27 cellular contexts compared by ENCODE assay signal in genomic region chr11:64456509-64457320, GRCh38.
"Had no signal": no experiment of that assay in that cellular context is flagged by ENCODE, and none has a peak within 500 bp of the region (broad histone marks: within the 10 kb centered on the region; RNA-seq: fewer than 3 reads in every experiment).

No MANE protein-coding gene starts in this region.

- ATAC-seq: activated CD4-positive, alpha-beta T cell treated with anti-CD3 and anti-CD28 coated beads for 36 hours; activated CD8-positive, alpha-beta memory T cell treated with anti-CD3 and anti-CD28 coated beads, Interleukin-2, amount 10 ng/mL, durations not matched to agents 7 days and 5 days; activated CD8-positive, alpha-beta T cell treated with anti-CD3 and anti-CD28 coated beads, Interleukin-2, amount 10 ng/mL, durations not matched to agents 7 days and 5 days; foreskin keratinocyte; heart left ventricle; left lung had no signal

- DNase-seq: activated CD4-positive, alpha-beta T cell treated with anti-CD3 and anti-CD28 coated beads for 36 hours; activated CD4-positive, CD25-positive, alpha-beta regulatory T cell; activated CD8-positive, alpha-beta memory T cell treated with anti-CD3 and anti-CD28 coated beads, Interleukin-2, amount 10 ng/mL, durations not matched to agents 7 days and 5 days; activated CD8-positive, alpha-beta T cell treated with anti-CD3 and anti-CD28 coated beads, Interleukin-2, amount 10 ng/mL, durations not matched to agents 7 days and 5 days; activated naive CD4-positive, alpha-beta T cell treated with Interleukin-2 at 50 U/mL for 16 hours; activated T-cell treated with anti-CD3 and anti-CD28 coated beads, Interleukin-2, amount 50 U/mL, for 48 hours; caudate nucleus; effector CD4-positive, alpha-beta T cell; foreskin keratinocyte; heart left ventricle; hypothalamus; immature natural killer cell; kidney glomerular epithelial cell; left lung; naive B cell; nephron progenitor cell; ovary; retina; stimulated activated CD4-positive, alpha-beta T cell treated with anti-CD3 and anti-CD28 coated beads, Interleukin-15, amount 100 ng/mL, for 24 hours; stimulated activated CD4-positive, alpha-beta T cell treated with anti-CD3 and anti-CD28 coated beads, Interleukin-2, amount 100 ng/mL, for 48 hours; stimulated activated naive CD4-positive, alpha-beta T cell treated with Interleukin-2 at 50 U/mL for 16 hours; T-helper 1 cell had no signal

- H3K4me3 ChIP-seq: ascending aorta, esophagus muscularis mucosa, heart left ventricle, left lung, ovary, prostate gland, smooth muscle cell, tibial nerve had no signal

- H3K27ac ChIP-seq: ascending aorta, esophagus muscularis mucosa, foreskin keratinocyte, heart left ventricle, left lung, ovary, prostate gland, tibial nerve had no signal

- H3K9me3 ChIP-seq: ascending aorta, esophagus muscularis mucosa, heart left ventricle, left lung, ovary, prostate gland had no signal

- H3K27me3 ChIP-seq: ascending aorta, esophagus muscularis mucosa, heart left ventricle, ovary, tibial nerve had no signal

- H3K36me3 ChIP-seq: ascending aorta, esophagus muscularis mucosa, heart left ventricle, left lung, ovary, prostate gland, tibial nerve had no signal

- H3K4me1 ChIP-seq: ascending aorta, esophagus muscularis mucosa, foreskin keratinocyte, heart left ventricle, left lung, prostate gland, tibial nerve had no signal
